ENCODE assay signal across 2 cellular contexts in the genomic region with DNA sequence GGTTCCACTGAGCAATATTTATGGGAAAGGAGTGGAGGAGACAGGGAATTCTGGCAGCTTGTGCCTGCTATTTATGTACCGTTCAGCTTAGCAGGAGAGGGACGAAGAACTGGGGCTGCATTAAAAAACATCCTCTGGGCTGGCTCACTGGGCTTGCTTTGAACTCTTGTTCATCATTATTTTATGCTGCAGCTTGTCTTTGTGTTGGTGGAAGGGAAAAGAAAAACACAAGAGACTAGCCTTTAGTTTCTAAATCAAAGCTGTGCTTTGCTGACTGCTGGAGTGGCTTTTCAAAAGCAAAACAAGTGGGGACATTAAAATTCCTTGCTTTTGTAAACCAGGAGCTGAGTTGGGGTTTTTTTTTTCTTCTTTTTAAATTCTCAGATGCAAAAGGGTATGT.
TF ChIP-seq lines count a peak whose summit lies in the region.

No MANE protein-coding gene starts in this region.

TF ChIP-seq in IMR-90, 13 proteins besides CTCF, POLR2A, EP300 and RAD21:
- no peak for TF ChIP-seq NFE2L2 (IDR thresholded peaks at IDR 0.05; ENCODE audit: low read depth, low read length)
- no peak for TF ChIP-seq MXI1 (IDR thresholded peaks at IDR 0.05; ENCODE audit: borderline replicate concordance, low read depth, low read length)
- TF ChIP-seq BHLHE40 (IDR thresholded peaks at IDR 0.05; ENCODE audit: low read depth, low read length) = no peak
- no peak for TF ChIP-seq CEBPB (IDR thresholded peaks at IDR 0.05; ENCODE audit: low read depth, low read length)
- no peak for TF ChIP-seq RCOR1 (IDR thresholded peaks at IDR 0.05; ENCODE audit: insufficient replicate concordance, low read length)
- TF ChIP-seq, protein P1, sequence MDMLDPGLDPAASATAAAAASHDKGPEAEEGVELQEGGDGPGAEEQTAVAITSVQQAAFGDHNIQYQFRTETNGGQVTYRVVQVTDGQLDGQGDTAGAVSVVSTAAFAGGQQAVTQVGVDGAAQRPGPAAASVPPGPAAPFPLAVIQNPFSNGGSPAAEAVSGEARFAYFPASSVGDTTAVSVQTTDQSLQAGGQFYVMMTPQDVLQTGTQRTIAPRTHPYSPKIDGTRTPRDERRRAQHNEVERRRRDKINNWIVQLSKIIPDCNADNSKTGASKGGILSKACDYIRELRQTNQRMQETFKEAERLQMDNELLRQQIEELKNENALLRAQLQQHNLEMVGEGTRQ (IDR thresholded peaks at IDR 0.05; ENCODE audit: low read depth, low read length) = no peak
- no peak for TF ChIP-seq MAFK (IDR thresholded peaks at IDR 0.05; ENCODE audit: low read depth, low read length)
- no peak for TF ChIP-seq SMC3 (IDR thresholded peaks at IDR 0.05; ENCODE audit: low read depth, low read length)
- TF ChIP-seq CHD1 (IDR thresholded peaks at IDR 0.05; ENCODE audit: low read depth, low read length) = no peak
- TF ChIP-seq MAZ (IDR thresholded peaks at IDR 0.05; ENCODE audit: borderline replicate concordance, low read depth, low read length) = no peak
- TF ChIP-seq, protein P2, sequence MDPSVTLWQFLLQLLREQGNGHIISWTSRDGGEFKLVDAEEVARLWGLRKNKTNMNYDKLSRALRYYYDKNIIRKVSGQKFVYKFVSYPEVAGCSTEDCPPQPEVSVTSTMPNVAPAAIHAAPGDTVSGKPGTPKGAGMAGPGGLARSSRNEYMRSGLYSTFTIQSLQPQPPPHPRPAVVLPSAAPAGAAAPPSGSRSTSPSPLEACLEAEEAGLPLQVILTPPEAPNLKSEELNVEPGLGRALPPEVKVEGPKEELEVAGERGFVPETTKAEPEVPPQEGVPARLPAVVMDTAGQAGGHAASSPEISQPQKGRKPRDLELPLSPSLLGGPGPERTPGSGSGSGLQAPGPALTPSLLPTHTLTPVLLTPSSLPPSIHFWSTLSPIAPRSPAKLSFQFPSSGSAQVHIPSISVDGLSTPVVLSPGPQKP (IDR thresholded peaks at IDR 0.05; ENCODE audit: borderline replicate concordance, low read depth, low read length) = no peak
- TF ChIP-seq FOS (IDR thresholded peaks at IDR 0.05; ENCODE audit: low read depth, low read length) = no peak
- no peak for TF ChIP-seq RFX5 (IDR thresholded peaks at IDR 0.05; ENCODE audit: low read depth, low read length)

TF ChIP-seq in H1, 55 proteins besides CTCF, POLR2A, EP300 and RAD21:
- TF ChIP-seq NRF1 (IDR thresholded peaks at IDR 0.05; ENCODE audit: low read depth, low read length) (no peak), KDM1A (IDR thresholded peaks at IDR 0.05; ENCODE audit: borderline replicate concordance, low read length) (no peak), SP4 (IDR thresholded peaks at IDR 0.05; ENCODE audit: low read length) (no peak), CHD2 (IDR thresholded peaks at IDR 0.05; ENCODE audit: low read length) (no peak), PHF8 (conservative IDR thresholded peaks at IDR 0.05; ENCODE audit: low read depth, low read length) (no peak), KDM5A (IDR thresholded peaks at IDR 0.05; ENCODE audit: low read length) (no peak), TEAD4 (IDR thresholded peaks at IDR 0.05; ENCODE audit: low read depth, low read length) (no peak), SP1 (IDR thresholded peaks at IDR 0.05; ENCODE audit: low read depth, low read length) (no peak)
- TF ChIP-seq, protein P3, sequence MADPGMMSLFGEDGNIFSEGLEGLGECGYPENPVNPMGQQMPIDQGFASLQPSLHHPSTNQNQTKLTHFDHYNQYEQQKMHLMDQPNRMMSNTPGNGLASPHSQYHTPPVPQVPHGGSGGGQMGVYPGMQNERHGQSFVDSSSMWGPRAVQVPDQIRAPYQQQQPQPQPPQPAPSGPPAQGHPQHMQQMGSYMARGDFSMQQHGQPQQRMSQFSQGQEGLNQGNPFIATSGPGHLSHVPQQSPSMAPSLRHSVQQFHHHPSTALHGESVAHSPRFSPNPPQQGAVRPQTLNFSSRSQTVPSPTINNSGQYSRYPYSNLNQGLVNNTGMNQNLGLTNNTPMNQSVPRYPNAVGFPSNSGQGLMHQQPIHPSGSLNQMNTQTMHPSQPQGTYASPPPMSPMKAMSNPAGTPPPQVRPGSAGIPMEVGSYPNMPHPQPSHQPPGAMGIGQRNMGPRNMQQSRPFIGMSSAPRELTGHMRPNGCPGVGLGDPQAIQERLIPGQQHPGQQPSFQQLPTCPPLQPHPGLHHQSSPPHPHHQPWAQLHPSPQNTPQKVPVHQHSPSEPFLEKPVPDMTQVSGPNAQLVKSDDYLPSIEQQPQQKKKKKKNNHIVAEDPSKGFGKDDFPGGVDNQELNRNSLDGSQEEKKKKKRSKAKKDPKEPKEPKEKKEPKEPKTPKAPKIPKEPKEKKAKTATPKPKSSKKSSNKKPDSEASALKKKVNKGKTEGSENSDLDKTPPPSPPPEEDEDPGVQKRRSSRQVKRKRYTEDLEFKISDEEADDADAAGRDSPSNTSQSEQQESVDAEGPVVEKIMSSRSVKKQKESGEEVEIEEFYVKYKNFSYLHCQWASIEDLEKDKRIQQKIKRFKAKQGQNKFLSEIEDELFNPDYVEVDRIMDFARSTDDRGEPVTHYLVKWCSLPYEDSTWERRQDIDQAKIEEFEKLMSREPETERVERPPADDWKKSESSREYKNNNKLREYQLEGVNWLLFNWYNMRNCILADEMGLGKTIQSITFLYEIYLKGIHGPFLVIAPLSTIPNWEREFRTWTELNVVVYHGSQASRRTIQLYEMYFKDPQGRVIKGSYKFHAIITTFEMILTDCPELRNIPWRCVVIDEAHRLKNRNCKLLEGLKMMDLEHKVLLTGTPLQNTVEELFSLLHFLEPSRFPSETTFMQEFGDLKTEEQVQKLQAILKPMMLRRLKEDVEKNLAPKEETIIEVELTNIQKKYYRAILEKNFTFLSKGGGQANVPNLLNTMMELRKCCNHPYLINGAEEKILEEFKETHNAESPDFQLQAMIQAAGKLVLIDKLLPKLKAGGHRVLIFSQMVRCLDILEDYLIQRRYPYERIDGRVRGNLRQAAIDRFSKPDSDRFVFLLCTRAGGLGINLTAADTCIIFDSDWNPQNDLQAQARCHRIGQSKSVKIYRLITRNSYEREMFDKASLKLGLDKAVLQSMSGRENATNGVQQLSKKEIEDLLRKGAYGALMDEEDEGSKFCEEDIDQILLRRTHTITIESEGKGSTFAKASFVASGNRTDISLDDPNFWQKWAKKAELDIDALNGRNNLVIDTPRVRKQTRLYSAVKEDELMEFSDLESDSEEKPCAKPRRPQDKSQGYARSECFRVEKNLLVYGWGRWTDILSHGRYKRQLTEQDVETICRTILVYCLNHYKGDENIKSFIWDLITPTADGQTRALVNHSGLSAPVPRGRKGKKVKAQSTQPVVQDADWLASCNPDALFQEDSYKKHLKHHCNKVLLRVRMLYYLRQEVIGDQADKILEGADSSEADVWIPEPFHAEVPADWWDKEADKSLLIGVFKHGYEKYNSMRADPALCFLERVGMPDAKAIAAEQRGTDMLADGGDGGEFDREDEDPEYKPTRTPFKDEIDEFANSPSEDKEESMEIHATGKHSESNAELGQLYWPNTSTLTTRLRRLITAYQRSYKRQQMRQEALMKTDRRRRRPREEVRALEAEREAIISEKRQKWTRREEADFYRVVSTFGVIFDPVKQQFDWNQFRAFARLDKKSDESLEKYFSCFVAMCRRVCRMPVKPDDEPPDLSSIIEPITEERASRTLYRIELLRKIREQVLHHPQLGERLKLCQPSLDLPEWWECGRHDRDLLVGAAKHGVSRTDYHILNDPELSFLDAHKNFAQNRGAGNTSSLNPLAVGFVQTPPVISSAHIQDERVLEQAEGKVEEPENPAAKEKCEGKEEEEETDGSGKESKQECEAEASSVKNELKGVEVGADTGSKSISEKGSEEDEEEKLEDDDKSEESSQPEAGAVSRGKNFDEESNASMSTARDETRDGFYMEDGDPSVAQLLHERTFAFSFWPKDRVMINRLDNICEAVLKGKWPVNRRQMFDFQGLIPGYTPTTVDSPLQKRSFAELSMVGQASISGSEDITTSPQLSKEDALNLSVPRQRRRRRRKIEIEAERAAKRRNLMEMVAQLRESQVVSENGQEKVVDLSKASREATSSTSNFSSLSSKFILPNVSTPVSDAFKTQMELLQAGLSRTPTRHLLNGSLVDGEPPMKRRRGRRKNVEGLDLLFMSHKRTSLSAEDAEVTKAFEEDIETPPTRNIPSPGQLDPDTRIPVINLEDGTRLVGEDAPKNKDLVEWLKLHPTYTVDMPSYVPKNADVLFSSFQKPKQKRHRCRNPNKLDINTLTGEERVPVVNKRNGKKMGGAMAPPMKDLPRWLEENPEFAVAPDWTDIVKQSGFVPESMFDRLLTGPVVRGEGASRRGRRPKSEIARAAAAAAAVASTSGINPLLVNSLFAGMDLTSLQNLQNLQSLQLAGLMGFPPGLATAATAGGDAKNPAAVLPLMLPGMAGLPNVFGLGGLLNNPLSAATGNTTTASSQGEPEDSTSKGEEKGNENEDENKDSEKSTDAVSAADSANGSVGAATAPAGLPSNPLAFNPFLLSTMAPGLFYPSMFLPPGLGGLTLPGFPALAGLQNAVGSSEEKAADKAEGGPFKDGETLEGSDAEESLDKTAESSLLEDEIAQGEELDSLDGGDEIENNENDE (IDR thresholded peaks at IDR 0.05; ENCODE audit: insufficient replicate concordance, low read length) = peak; percentile 73
